In genomic region chr4:108762559-108763225, GRCh38 we compare ENCODE assay signal across 1 cellular context.
TF ChIP-seq lines count a peak whose summit lies in the region.

Gene ETNPPL (minus strand): TSS chr4:108763053. CDS start chr4:108762898, 155 bp downstream.

TF ChIP-seq in HepG2, 621 proteins besides CTCF, POLR2A, EP300 and RAD21 (continued from another document and continues in another):
- TF ChIP-seq ZBTB39 (CRISPR knock-in tag; IDR thresholded peaks at IDR 0.05) = no peak
- TF ChIP-seq ZNF670 (CRISPR knock-in tag; IDR thresholded peaks at IDR 0.05; ENCODE audit: borderline replicate concordance) = no peak; the same call in 1 of the 2 replicates
- no peak for TF ChIP-seq HHEX (CRISPR knock-in tag; IDR thresholded peaks at IDR 0.05)
- TF ChIP-seq BORCS8-MEF2B (CRISPR knock-in tag; IDR thresholded peaks at IDR 0.05) = peak; percentile 83
- no peak; the same call in 1 of the 2 replicates for TF ChIP-seq CCDC6 (CRISPR knock-in tag; IDR thresholded peaks at IDR 0.05)
- TF ChIP-seq MXI1 (IDR thresholded peaks at IDR 0.05; ENCODE audit: borderline replicate concordance, low read depth, low read length) = no peak; the same call in 2 of the 3 replicates
- TF ChIP-seq HCFC1 (IDR thresholded peaks at IDR 0.05; ENCODE audit: low read depth, low read length) = no peak
- TF ChIP-seq HBP1 (CRISPR knock-in tag; IDR thresholded peaks at IDR 0.05; ENCODE audit: low read depth) = no peak
- no peak for TF ChIP-seq ZBED4 (CRISPR knock-in tag; IDR thresholded peaks at IDR 0.05; ENCODE audit: borderline replicate concordance)
- no peak for TF ChIP-seq CEBPZ (IDR thresholded peaks at IDR 0.05; ENCODE audit: low read length)
- TF ChIP-seq ZNF766 (CRISPR knock-in tag; IDR thresholded peaks at IDR 0.05; ENCODE audit: borderline replicate concordance) = no peak
- TF ChIP-seq ZSCAN22 (CRISPR knock-in tag; IDR thresholded peaks at IDR 0.05) = no peak
- no peak for TF ChIP-seq ZFP82 (CRISPR knock-in tag; IDR thresholded peaks at IDR 0.05; ENCODE audit: borderline replicate concordance)
- TF ChIP-seq CERS6 (CRISPR knock-in tag; IDR thresholded peaks at IDR 0.05) = no peak
- TF ChIP-seq XBP1 (CRISPR knock-in tag; IDR thresholded peaks at IDR 0.05) = no peak
- TF ChIP-seq ZFP91 (CRISPR knock-in tag; IDR thresholded peaks at IDR 0.05; ENCODE audit: borderline replicate concordance) = peak; percentile 84; the same call in 1 of the 2 replicates
- no peak for TF ChIP-seq ZNF619 (CRISPR knock-in tag; IDR thresholded peaks at IDR 0.05)
- TF ChIP-seq MEF2D (CRISPR knock-in tag; IDR thresholded peaks at IDR 0.05) = no peak
- TF ChIP-seq ZGPAT (CRISPR knock-in tag; IDR thresholded peaks at IDR 0.05) = peak; percentile 66; the same call in 1 of the 2 replicates
- TF ChIP-seq ZNF605 (CRISPR knock-in tag; IDR thresholded peaks at IDR 0.05) = peak; percentile 79
- TF ChIP-seq MAZ (IDR thresholded peaks at IDR 0.05; ENCODE audit: borderline replicate concordance, low read depth, low read length) = no peak
- no peak for TF ChIP-seq MAZ (CRISPR knock-in tag; IDR thresholded peaks at IDR 0.05; ENCODE audit: low read depth)
- TF ChIP-seq RFX1 (IDR thresholded peaks at IDR 0.05) = no peak
- TF ChIP-seq CSRNP1 (CRISPR knock-in tag; IDR thresholded peaks at IDR 0.05) = no peak
- TF ChIP-seq MEIS2 (CRISPR knock-in tag; IDR thresholded peaks at IDR 0.05) = no peak
- no peak for TF ChIP-seq MAFK (conservative IDR thresholded peaks at IDR 0.05 in 1 of 2, IDR thresholded peaks at IDR 0.05 in 1 of 2; ENCODE audit: low read length in 2 of 2)
- TF ChIP-seq ETV6 (CRISPR knock-in tag; conservative IDR thresholded peaks at IDR 0.05) = no peak
- TF ChIP-seq SAFB2 (CRISPR knock-in tag; IDR thresholded peaks at IDR 0.05; ENCODE audit: borderline replicate concordance, low read depth) = 0 out of 2 replicates have a peak, but pooled peaks have one; percentile 48
- TF ChIP-seq RARA (CRISPR knock-in tag; IDR thresholded peaks at IDR 0.05) = no peak
- TF ChIP-seq NFRKB (IDR thresholded peaks at IDR 0.05) = no peak
- TF ChIP-seq THAP9 (CRISPR knock-in tag; IDR thresholded peaks at IDR 0.05; ENCODE audit: borderline replicate concordance) = 0 out of 2 replicates have a peak, but pooled peaks have one; percentile 52
- TF ChIP-seq E2F2 (CRISPR knock-in tag; IDR thresholded peaks at IDR 0.05; ENCODE audit: borderline replicate concordance) = no peak
- TF ChIP-seq ZNF616 (CRISPR knock-in tag; IDR thresholded peaks at IDR 0.05; ENCODE audit: low read depth) = peak; percentile 60; the same call in 1 of the 2 replicates
- TF ChIP-seq ZNF121 (CRISPR knock-in tag; IDR thresholded peaks at IDR 0.05) = no peak
- 0 out of 2 replicates have a peak, but pooled peaks have one; percentile 67 for TF ChIP-seq ZNF589 (CRISPR knock-in tag; conservative IDR thresholded peaks at IDR 0.05)
